In genomic region chr2:237561221-237561620, GRCh38 we compare ENCODE assay signal across 26 cellular contexts. TPM values are rescaled to one million over a fixed set of nuclear protein-coding genes. Genes with fewer than 3 reads are reported as not detected.
DNase-seq lines count a peak whose midpoint lies in the region; ATAC-seq, FAIRE-seq and TF ChIP-seq lines count a peak whose summit lies in the region.
"Had no signal": no experiment of that assay in that cellular context is flagged by ENCODE, and none has a peak within 500 bp of the region (broad histone marks: within the 10 kb centered on the region; RNA-seq: fewer than 3 reads in every experiment).

No MANE protein-coding gene starts in this region.

- POLR2A ChIA-PET in A549 (lab: Yijun Ruan, JAX): interaction anchor here (0.7 kb wide), 1 partner anchor 49 kb away, joined by 3 read pairs; no protein-coding TSS in a partner anchor

- H3K18ac ChIP-seq in neuronal stem cell (ENCODE audit: low read length): no peak overlapping the region

- 84% methylated on average over 7 of the region's 7 CpGs for WGBS in A549 (ENCODE audit: missing lambda C conversion rate)
- no CpG with 5 or more reads among the region's 7 CpGs for WGBS in neuronal stem cell (ENCODE audit: extremely low coverage in 2 of 2, insufficient read length in 2 of 2, insufficient replicate concordance in 1 of 2), 2 donors

- intact Hi-C loops in upper lobe of right lung (cut with DNase I): no loop called here

- no peak overlapping the region for H3K14ac ChIP-seq in neuronal stem cell (ENCODE audit: low read length)

- no peak overlapping the region for H2AFZ ChIP-seq in neuronal stem cell (ENCODE audit: low read length)
- H2AFZ ChIP-seq: GM23248 had no signal

- no peak overlapping the region for H4K91ac ChIP-seq in neuronal stem cell (ENCODE audit: low read depth, low read length, poor library complexity)

- H3K79me1 ChIP-seq in neuronal stem cell (ENCODE audit: low read depth, low read length): no peaks in the 10 kb centered on the region

- no peak overlapping the region for H3K9ac ChIP-seq in neuronal stem cell (ENCODE audit: low read depth, low read length, poor library complexity)
- H3K9ac ChIP-seq: GM23248 had no signal

- no peak overlapping the region for H2BK15ac ChIP-seq in neuronal stem cell (ENCODE audit: low read length)

- H3K4me2 ChIP-seq in A549 (no peak overlapping the region), neuronal stem cell (ENCODE audit: insufficient read depth, low read length, poor library complexity, severe bottlenecking) (no peak overlapping the region)

- H3K4me1 ChIP-seq in A549: peaks cover 11% of the 10 kb centered on the region; the same call in 1 of the 3 replicates
- H3K4me1 ChIP-seq in neuronal stem cell (ENCODE audit: control insufficient read depth in 2 of 2, insufficient read depth in 1 of 2, low read depth in 1 of 2, low read length in 2 of 2): no peaks in the 10 kb centered on the region
- H3K4me1 ChIP-seq in upper lobe of right lung: peaks cover 5% of the 10 kb centered on the region
- H3K4me1 ChIP-seq: BE2C, HAP-1 had no signal

- H3K36me3 ChIP-seq in neuronal stem cell (replicated peaks in 1 of 2; ENCODE audit: control insufficient read depth in 2 of 2, insufficient read depth in 2 of 2, low read length in 2 of 2) (no peaks in the 10 kb centered on the region), upper lobe of right lung (no peaks in the 10 kb centered on the region)
- H3K36me3 ChIP-seq: BE2C, HAP-1 had no signal

- CTCF ChIA-PET in A549 (lab: Yijun Ruan, JAX): interaction anchor here (1.0 to 3.5 kb wide), 4 partner anchors 10 to 407 kb away, joined by 4 to 36 read pairs (median 8); no protein-coding TSS in a partner anchor

- H2BK5ac ChIP-seq in neuronal stem cell (ENCODE audit: low read length): no peak overlapping the region

- no peak for TF ChIP-seq POLR2A in A549 (IDR thresholded peaks at IDR 0.05; ENCODE audit: low read length)

- no peak overlapping the region for H3K4me3 ChIP-seq in A549
- no peak overlapping the region for H3K4me3 ChIP-seq in neuronal stem cell (ENCODE audit: low read length in 2 of 2)
- H3K4me3 ChIP-seq in upper lobe of right lung: no peak overlapping the region
- H3K4me3 ChIP-seq: GM12878, GM23248, HAP-1 had no signal

- H3K27me3 ChIP-seq in neuronal stem cell (ENCODE audit: control insufficient read depth in 3 of 3, insufficient read depth in 3 of 3, low read depth in 1 of 3, low read length in 3 of 3) (peaks cover 0 to 7% (median 2%) of the 10 kb centered on the region in 3 experiments), upper lobe of right lung (peaks cover 8% of the 10 kb centered on the region)

- peak in 1 of 2 experiments; percentile 45 for DNase-seq in A549 (ENCODE audit: low read depth in 1 of 2, low spot score in 1 of 2)
- peak; percentile 15 for DNase-seq in NCI-H69 (lab: John Stamatoyannopoulos, UW)
- no peak for DNase-seq in neuronal stem cell (ENCODE audit: low spot score)
- peak; percentile 66 for DNase-seq in upper lobe of right lung
- DNase-seq in SW480 (ENCODE audit: low spot score): no peak
- no peak for DNase-seq in foreskin melanocyte
- DNase-seq: ACHN; BE2C; C1 segment of cervical spinal cord; CD4-positive, CD25-positive, alpha-beta regulatory T cell; CD8-positive, alpha-beta memory T cell; COR-L47; DMS 273 treated with DMSO at 0.1 percent for 48 hours; DMS53; DND-41; EL; GM23248 had no signal

- TF ChIP-seq CTCF in A549 (IDR thresholded peaks at IDR 0.05) (no peak), upper lobe of right lung (IDR thresholded peaks at IDR 0.05) (no peak)

- H4K8ac ChIP-seq in neuronal stem cell (ENCODE audit: low read depth, low read length): no peak overlapping the region

- TF ChIP-seq EP300 in A549 (IDR thresholded peaks at IDR 0.05): no peak

- no peak for TF ChIP-seq RAD21 in A549 (conservative IDR thresholded peaks at IDR 0.05 in 1 of 2, IDR thresholded peaks at IDR 0.05 in 1 of 2)

- H2BK12ac ChIP-seq in neuronal stem cell (ENCODE audit: low read length): no peak overlapping the region

- peak overlapping the region; percentile 48 for H2AK5ac ChIP-seq in neuronal stem cell (ENCODE audit: low read depth, low read length)

- H3K27ac ChIP-seq in A549 (no peak overlapping the region), neuronal stem cell (replicated peaks; ENCODE audit: low read length) (no peak overlapping the region), upper lobe of right lung (no peak overlapping the region)
- H3K27ac ChIP-seq: GM23248, HL-60 had no signal

- no peak for FAIRE-seq in A549 (lab: Jason Lieb, UNC)
- FAIRE-seq: GM12878, GM19239 had no signal

- peak overlapping the region; percentile 74 for H3K23ac ChIP-seq in neuronal stem cell (ENCODE audit: low read depth, low read length, poor library complexity)

- H3K4ac ChIP-seq in neuronal stem cell (ENCODE audit: low read length): no peak overlapping the region

- no peaks in the 10 kb centered on the region for H3K9me3 ChIP-seq in A549
- peaks cover 0 to 7% of the 10 kb centered on the region in 2 donors for H3K9me3 ChIP-seq in neuronal stem cell (replicated peaks in 1 of 2; ENCODE audit: control insufficient read depth in 2 of 2, insufficient read depth in 1 of 2, low read depth in 1 of 2, low read length in 2 of 2)
- no peaks in the 10 kb centered on the region for H3K9me3 ChIP-seq in upper lobe of right lung
- H3K9me3 ChIP-seq: BE2C, HAP-1 had no signal

- ATAC-seq in A549 (peak; percentile 11; a peak in 3 of 6 replicates), upper lobe of right lung (no peak), HG02610 (IDR thresholded peaks at IDR 0.05; ENCODE audit: unreplicated experiment) (no peak)

- no peak overlapping the region for H2BK120ac ChIP-seq in neuronal stem cell (ENCODE audit: low read depth, low read length)

TF ChIP-seq in A549, 52 proteins besides CTCF, POLR2A, EP300 and RAD21:
- no peak for TF ChIP-seq EHF (CRISPR knock-in tag; IDR thresholded peaks at IDR 0.05)
- peak; percentile 85; the same call in 1 of the 2 replicates for TF ChIP-seq POLR2AphosphoS2 (conservative IDR thresholded peaks at IDR 0.05; ENCODE audit: low read length)
- no peak for TF ChIP-seq FOSB (CRISPR knock-in tag; IDR thresholded peaks at IDR 0.05)
- TF ChIP-seq RNF2 (IDR thresholded peaks at IDR 0.05; ENCODE audit: borderline replicate concordance, low read depth): no peak

RNA-seq across cellular contexts. Expression of gene PRLH, which starts 5.2 kb away (rescaled TPM):
- not detected in 2 replicates for polyA plus RNA-seq in A549 (2011; rRNA removed)
- not detected in 2 replicates for polyA plus RNA-seq in A549 (2012; cell fraction: cytosol; rRNA removed)
- polyA plus RNA-seq in A549 (2012; cell fraction: nucleus; rRNA removed): not detected in 2 replicates
- not detected in 3 replicates for polyA plus RNA-seq in A549 (2017; fragmentation: RNase III; extraction: RNeasy Plus Mini Kit Qiagen cat#74134 plus additional on column Dnase treatment)
- not detected in 2 replicates for polyA minus RNA-seq in A549 (2011; rRNA and poly(A)+ RNA removed)
- not detected for polyA plus RNA-seq in neuronal stem cell (2013, experiment 1 of 2)
- not detected for polyA plus RNA-seq in neuronal stem cell (2013, experiment 2 of 2)
- not detected for total RNA-seq in upper lobe of right lung
- total RNA-seq: A172; CD4-positive, CD25-positive, alpha-beta regulatory T cell; CD8-positive, alpha-beta memory T cell; G401; GM12878; GM23248; H4; HT1080 had no signal
- polyA plus RNA-seq: CD4-positive, CD25-positive, alpha-beta regulatory T cell; CD8-positive, alpha-beta memory T cell; GM12878; GM23248 had no signal

RNA-seq across cellular contexts. Expression of gene RAB17, which starts 29.3 kb away (rescaled TPM):
- 0.44 and 0.78 TPM in 2 replicates for polyA plus RNA-seq in A549 (2011; rRNA removed)
- polyA plus RNA-seq in A549 (2012; cell fraction: cytosol; rRNA removed): 0.09 TPM in 2 replicates
- polyA plus RNA-seq in A549 (2012; cell fraction: nucleus; rRNA removed): 0.23 and 0.37 TPM in 2 replicates
- polyA plus RNA-seq in A549 (2017; fragmentation: RNase III; extraction: RNeasy Plus Mini Kit Qiagen cat#74134 plus additional on column Dnase treatment): 0.42 to 2.3 TPM (median 2.2 TPM) in 3 replicates
- 0.33 TPM in 1 of 2 replicates, not detected in the other for polyA minus RNA-seq in A549 (2011; rRNA and poly(A)+ RNA removed)
- 0.15 TPM for polyA plus RNA-seq in neuronal stem cell (2013, experiment 1 of 2)
- not detected for polyA plus RNA-seq in neuronal stem cell (2013, experiment 2 of 2)
- 50.9 TPM for total RNA-seq in upper lobe of right lung
- total RNA-seq: CD4-positive, CD25-positive, alpha-beta regulatory T cell; CD8-positive, alpha-beta memory T cell; G401; H4; HT1080 had no signal
- polyA plus RNA-seq: CD4-positive, CD25-positive, alpha-beta regulatory T cell; CD8-positive, alpha-beta memory T cell; GM23248 had no signal

Comparison
In these comparisons a context has a peak if more than half of its experiments do, and no peak if none do; other contexts are left out.
1. ATAC-seq: peak in A549 (2 of 2); none in upper lobe of right lung (single experiment) and HG02610 (single experiment).
2. DNase-seq: peak in NCI-H69 (single experiment) and upper lobe of right lung (single experiment); none in neuronal stem cell (single experiment), SW480 (single experiment) and foreskin melanocyte (single experiment).